8 cellular contexts compared by ENCODE assay signal in genomic region chrX:119690921-119691716, GRCh38. TPM values are rescaled to one million over a fixed set of nuclear protein-coding genes. Genes with fewer than 3 reads are reported as not detected.
DNase-seq lines count a peak whose midpoint lies in the region; ATAC-seq, FAIRE-seq and TF ChIP-seq lines count a peak whose summit lies in the region.

No MANE protein-coding gene starts in this region.

- H3K79me2 ChIP-seq in SK-N-SH (ENCODE audit: insufficient read depth) (peaks cover 43% of the 10 kb centered on the region), mammary epithelial cell (ENCODE audit: insufficient read depth, low read length) (peaks cover 25% of the 10 kb centered on the region), trophoblast cell (ENCODE audit: control insufficient read depth, insufficient read depth, low read length, poor library complexity) (peaks cover 10% of the 10 kb centered on the region)

- no peak for FAIRE-seq in H54 (lab: Jason Lieb, UNC)

- peaks cover 29% of the 10 kb centered on the region for H3K27me3 ChIP-seq in SK-N-SH (ENCODE audit: insufficient read depth)
- H3K27me3 ChIP-seq in mammary epithelial cell (ENCODE audit: insufficient read depth, low read length): no peaks in the 10 kb centered on the region
- no peaks in the 10 kb centered on the region for H3K27me3 ChIP-seq in trophoblast cell (ENCODE audit: insufficient read depth, low read length)

- no peak for TF ChIP-seq EP300 in SK-N-SH (IDR thresholded peaks at IDR 0.05; ENCODE audit: borderline replicate concordance in 1 of 2, low read depth in 1 of 2, low read length in 1 of 2)

- no peak overlapping the region for H2BK12ac ChIP-seq in trophoblast cell (ENCODE audit: low read length)

- peak overlapping the region; percentile 59 to 62; a peak in 3 of 4 replicates for H3K4me3 ChIP-seq in SK-N-SH (ENCODE audit: low read depth in 2 of 2, low read length in 1 of 2)
- H3K4me3 ChIP-seq in mammary epithelial cell (replicated peaks in 1 of 3; ENCODE audit: insufficient read depth in 1 of 3, low read depth in 2 of 3, low read length in 3 of 3): no peak overlapping the region
- no peak overlapping the region for H3K4me3 ChIP-seq in trophoblast cell (ENCODE audit: low read depth, low read length)

- BruUV-seq in mammary epithelial cell (replicated peaks; lab: Mats Ljungman, UMichigan): no TSS peak

- ATAC-seq in GM19455 (IDR thresholded peaks at IDR 0.05; ENCODE audit: unreplicated experiment): no peak
- ATAC-seq in GM18867 (IDR thresholded peaks at IDR 0.05; ENCODE audit: unreplicated experiment): no peak

- TF ChIP-seq RAD21 in SK-N-SH (IDR thresholded peaks at IDR 0.05; ENCODE audit: low read length): no peak

- H3K4ac ChIP-seq in trophoblast cell (ENCODE audit: low read depth, low read length): peak overlapping the region; percentile 14

- H3K9me2 ChIP-seq in SK-N-SH: no peaks in the 10 kb centered on the region

- H3F3A ChIP-seq in SK-N-SH (replicated peaks; ENCODE audit: insufficient read depth): no peaks in the 10 kb centered on the region

- TF ChIP-seq CTCF in SK-N-SH (IDR thresholded peaks at IDR 0.05): no peak
- TF ChIP-seq CTCF in mammary epithelial cell (conservative IDR thresholded peaks at IDR 0.05 in 1 of 2, IDR thresholded peaks at IDR 0.05 in 1 of 2; ENCODE audit: extremely low read depth in 1 of 2, insufficient read depth in 1 of 2, low read depth in 1 of 2, low read length in 2 of 2): no peak

- H3K9ac ChIP-seq in SK-N-SH (peak overlapping the region; percentile 57; the same call in 1 of the 2 replicates), mammary epithelial cell (ENCODE audit: insufficient read depth, low read length) (no peak overlapping the region), trophoblast cell (ENCODE audit: low read length) (no peak overlapping the region)

- no peak overlapping the region for H4K12ac ChIP-seq in trophoblast cell (ENCODE audit: low read depth, low read length)

- peak; percentile 11 for TF ChIP-seq POLR2A in GM19193 (IDR thresholded peaks at IDR 0.05; ENCODE audit: extremely low read depth, insufficient read depth, insufficient read length)
- TF ChIP-seq POLR2A in H54 (IDR thresholded peaks at IDR 0.05; ENCODE audit: low read depth, low read length): no peak

- intact Hi-C loops in mammary epithelial cell (cut with micrococcal nuclease): loop anchor here (5.0 kb wide), 1 partner anchor 251 kb away; the partner anchor contains the start of gene NKAP

- H3K4me1 ChIP-seq in SK-N-SH (ENCODE audit: control insufficient read depth in 1 of 2, insufficient read depth in 2 of 2, low read depth in 1 of 2, low read length in 1 of 2) (peaks cover 0 to 26% of the 10 kb centered on the region in 2 experiments; a peak in 2 of 4 replicates), mammary epithelial cell (ENCODE audit: insufficient read depth, low read length) (peaks cover 8% of the 10 kb centered on the region), trophoblast cell (ENCODE audit: control insufficient read depth in 1 of 2, insufficient read depth in 2 of 2, low read length in 2 of 2) (peaks cover 3 to 15% of the 10 kb centered on the region in 2 experiments)

- H3K14ac ChIP-seq in trophoblast cell (ENCODE audit: low read length): no peak overlapping the region

- H4K20me1 ChIP-seq in SK-N-SH (ENCODE audit: insufficient read depth) (no peaks in the 10 kb centered on the region), mammary epithelial cell (ENCODE audit: insufficient read depth, low read length) (no peaks in the 10 kb centered on the region)

- DNase-seq in SK-N-SH (peak; percentile 34), mammary epithelial cell (peak; percentile 8), trophoblast cell (peak; percentile 52 to 70), H54 (ENCODE audit: insufficient read length, low spot score) (no peak), NOMO-1 treated with dmso at 0.1 percent for 144 hours (lab: John Stamatoyannopoulos, UW; ENCODE audit: unreplicated experiment) (no peak)

- no peak overlapping the region for H4K8ac ChIP-seq in trophoblast cell (ENCODE audit: low read depth, low read length)

- H3K4me2 ChIP-seq in SK-N-SH (peak overlapping the region; percentile 66), mammary epithelial cell (ENCODE audit: insufficient read depth, low read depth, low read length) (peak overlapping the region; percentile 75), trophoblast cell (ENCODE audit: low read length) (peak overlapping the region; percentile 45)

- H2AFZ ChIP-seq in SK-N-SH (ENCODE audit: low read depth): no peak overlapping the region
- no peak overlapping the region for H2AFZ ChIP-seq in mammary epithelial cell (ENCODE audit: low read depth, low read length)
- no peak overlapping the region for H2AFZ ChIP-seq in trophoblast cell (ENCODE audit: insufficient read depth, low read length, poor library complexity)

- H2AK5ac ChIP-seq in trophoblast cell (ENCODE audit: low read length): no peak overlapping the region

- peak overlapping the region; percentile 57 for H2BK5ac ChIP-seq in trophoblast cell (ENCODE audit: low read depth, low read length, poor library complexity)

- peaks cover 10% of the 10 kb centered on the region for H3K79me1 ChIP-seq in trophoblast cell (ENCODE audit: low read length)

- H2BK120ac ChIP-seq in trophoblast cell (ENCODE audit: insufficient read depth, low read length, poor library complexity): peak overlapping the region; percentile 7

- no peak overlapping the region for H3K23ac ChIP-seq in trophoblast cell (ENCODE audit: low read length)

- in situ Hi-C loops in mammary epithelial cell (cut with MboI; ENCODE audit: low sequenced_read_pairs in 2 of 2): no loop called here

- peak overlapping the region; percentile 18 to 72; a peak in 3 of 4 replicates for H3K27ac ChIP-seq in SK-N-SH (ENCODE audit: low read depth in 2 of 2, low read length in 1 of 2)
- H3K27ac ChIP-seq in mammary epithelial cell (ENCODE audit: insufficient read depth, low read depth, low read length): no peak overlapping the region
- H3K27ac ChIP-seq in trophoblast cell (ENCODE audit: low read depth, low read length): peak overlapping the region; percentile 84

- dilution Hi-C loops in mammary epithelial cell (cut with HindIII; ENCODE audit: low sequenced_read_pairs): no loop called here

- CTCF ChIA-PET in SK-N-SH (lab: Yijun Ruan, JAX): interaction anchor here (0.7 to 2.3 kb wide), 7 partner anchors 8 to 81 kb away, joined by 3 to 9 read pairs (median 3); no protein-coding TSS in a partner anchor
- CTCF ChIA-PET in mammary epithelial cell (lab: Charles Lee; ENCODE audit: low non-redundant PET): no interaction called here

- H3K18ac ChIP-seq in trophoblast cell (ENCODE audit: low read length): no peak overlapping the region

- POLR2A ChIA-PET in SK-N-SH (lab: Yijun Ruan, JAX): interaction anchor here (0.8 to 1.9 kb wide), 5 partner anchors 16 to 116 kb away, joined by 3 to 9 read pairs (median 5); partner anchors contain the start of gene UBE2A

- no peak overlapping the region for H4K91ac ChIP-seq in trophoblast cell (ENCODE audit: low read depth, low read length)

- 21% methylated on average over 8 of the region's 8 CpGs for WGBS in SK-N-SH (ENCODE audit: low lambda C conversion rate)
- WGBS in mammary epithelial cell (ENCODE audit: low coverage, missing lambda C conversion rate): 71% methylated on average over 8 of the region's 8 CpGs
- WGBS in trophoblast cell (ENCODE audit: extremely low coverage, insufficient coverage, insufficient read length): no CpG with 5 or more reads among the region's 8 CpGs

- H3K36me3 ChIP-seq in SK-N-SH (replicated peaks in 1 of 2; ENCODE audit: control insufficient read depth in 1 of 2, insufficient read depth in 2 of 2, low read length in 1 of 2): no peaks in the 10 kb centered on the region
- no peaks in the 10 kb centered on the region for H3K36me3 ChIP-seq in mammary epithelial cell (ENCODE audit: insufficient read depth, low read length)
- no peaks in the 10 kb centered on the region for H3K36me3 ChIP-seq in trophoblast cell (ENCODE audit: control insufficient read depth in 1 of 2, insufficient read depth in 2 of 2, low read length in 2 of 2)

- H3K9me3 ChIP-seq in SK-N-SH (no peaks in the 10 kb centered on the region), mammary epithelial cell (replicated peaks; ENCODE audit: insufficient read depth, low read length) (peaks cover 4% of the 10 kb centered on the region), trophoblast cell (ENCODE audit: insufficient read depth, low read depth, low read length) (no peaks in the 10 kb centered on the region)

TF ChIP-seq in SK-N-SH, 30 proteins besides CTCF, POLR2A, EP300 and RAD21:
- TF ChIP-seq NRF1 (IDR thresholded peaks at IDR 0.05; ENCODE audit: low read depth, low read length) (no peak), CHD2 (IDR thresholded peaks at IDR 0.05; ENCODE audit: low read length, partially characterized antibody) (peak; percentile 83)
TF ChIP-seq in SK-N-SH: peak in this region for 1.

RNA-seq across cellular contexts. Expression of gene SEPTIN6, which starts 1.8 kb away (rescaled TPM):
- polyA plus RNA-seq in SK-N-SH (2012; rRNA removed): 33.1 and 36.3 TPM in 2 replicates
- 29.5 and 36.9 TPM in 2 replicates for polyA plus RNA-seq in SK-N-SH (2012; cell fraction: cytosol; rRNA removed)
- polyA plus RNA-seq in SK-N-SH (2012; cell fraction: nucleus; rRNA removed): 22.0 and 24.7 TPM in 2 replicates
- total RNA-seq in mammary epithelial cell: 10 to 100 TPM in 1 of 2 donors, 1 to 10 TPM in 1; 8.5 to 11.4 TPM
- polyA plus RNA-seq in mammary epithelial cell: 19.6 TPM
- 4.5 TPM for polyA minus RNA-seq in mammary epithelial cell
- polyA plus RNA-seq in trophoblast cell (2013): 83.6 and 84.6 TPM in 2 replicates

Comparison
In these comparisons a context has a peak if more than half of its experiments do, and no peak if none do; other contexts are left out.
1. DNase-seq: peak in SK-N-SH (single experiment), mammary epithelial cell (single experiment) and trophoblast cell (2 of 2); none in H54 (single experiment) and NOMO-1 treated with dmso at 0.1 percent for 144 hours (single experiment).
2. H3K4me3 ChIP-seq: peak in SK-N-SH (2 of 2); none in mammary epithelial cell (0 of 3) and trophoblast cell (single experiment).
3. Peak in every context shown above with its lines, with median percentiles within 50 percentile points of each other: H3K4me2 ChIP-seq.